ENCODE assay signal across 11 cellular contexts in the genomic region with DNA sequence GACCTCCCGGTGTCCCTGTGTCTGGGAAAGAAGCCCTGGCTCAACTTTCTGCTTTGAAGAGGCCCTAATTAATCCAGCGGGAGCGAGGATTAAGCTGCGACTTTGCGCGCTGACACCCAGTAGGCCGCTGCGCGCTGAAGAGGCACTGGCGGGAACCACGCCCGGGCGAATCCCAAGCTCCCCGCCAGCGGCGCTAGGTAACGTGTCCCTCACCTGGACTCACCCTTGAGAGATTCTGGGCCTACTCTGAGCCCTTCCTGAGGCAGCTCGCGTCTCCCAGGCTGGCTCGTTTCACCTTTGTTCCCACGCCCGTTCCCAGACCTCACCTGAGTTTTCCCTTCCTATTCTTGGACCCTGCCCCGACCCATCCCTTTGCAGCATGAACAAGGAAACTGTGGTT. TPM values are rescaled to one million over a fixed set of nuclear protein-coding genes. Genes with fewer than 3 reads are reported as not detected.
DNase-seq lines count a peak whose midpoint lies in the region; ATAC-seq, FAIRE-seq and TF ChIP-seq lines count a peak whose summit lies in the region.
"Had no signal": no experiment of that assay in that cellular context is flagged by ENCODE, and none has a peak within 500 bp of the region (broad histone marks: within the 10 kb centered on the region; RNA-seq: fewer than 3 reads in every experiment).

No MANE protein-coding gene starts in this region.

- TF ChIP-seq CTCF in pancreas (IDR thresholded peaks at IDR 0.05): no peak

- H3K4me3 Mint-ChIP-seq in T-helper 17 cell: peak overlapping the region; percentile 74

- H2AK5ac ChIP-seq in neuronal stem cell (ENCODE audit: low read depth, low read length): no peak overlapping the region

- H3K27me3 ChIP-seq in esophagus (ENCODE audit: control insufficient read depth in 1 of 2, insufficient read depth in 2 of 2, low read length in 2 of 2): no peaks in the 10 kb centered on the region
- peaks cover 0 to 31% (median 0%) of the 10 kb centered on the region in 4 donors for H3K27me3 ChIP-seq in pancreas
- H3K27me3 ChIP-seq in neuronal stem cell (ENCODE audit: control insufficient read depth in 3 of 3, insufficient read depth in 3 of 3, low read depth in 1 of 3, low read length in 3 of 3): no peaks in the 10 kb centered on the region

- ATAC-seq in T-helper 17 cell (no peak), pancreas (peak; percentile 35 to 69 (median 53)), GM21515 (IDR thresholded peaks at IDR 0.05; ENCODE audit: unreplicated experiment) (no peak)

- no peaks in the 10 kb centered on the region for H3K9me3 ChIP-seq in T-helper 17 cell (ENCODE audit: control insufficient read depth, low read length, poor library complexity, severe bottlenecking)
- H3K9me3 ChIP-seq in esophagus (ENCODE audit: control insufficient read depth in 2 of 2, insufficient read depth in 1 of 2, low read depth in 1 of 2, low read length in 1 of 2): peaks cover 10% of the 10 kb centered on the region in 2 donors
- no peaks in the 10 kb centered on the region for H3K9me3 ChIP-seq in pancreas
- H3K9me3 ChIP-seq in neuronal stem cell (replicated peaks in 1 of 2; ENCODE audit: control insufficient read depth in 2 of 2, insufficient read depth in 1 of 2, low read depth in 1 of 2, low read length in 2 of 2): no peaks in the 10 kb centered on the region

- H3K4me1 Mint-ChIP-seq in T-helper 17 cell: peaks cover 2% of the 10 kb centered on the region

- H4K8ac ChIP-seq in neuronal stem cell (ENCODE audit: low read depth, low read length): no peak overlapping the region

- no peak overlapping the region for H3K18ac ChIP-seq in neuronal stem cell (ENCODE audit: low read length)

- FAIRE-seq in pancreas (lab: Jason Lieb, UNC): no peak

- no peak overlapping the region for H3K27ac Mint-ChIP-seq in T-helper 17 cell

- H3K79me1 ChIP-seq in neuronal stem cell (ENCODE audit: low read depth, low read length): no peaks in the 10 kb centered on the region

- WGBS in esophagus, 2 donors: 18 to 43% methylated on average over 23 of the region's 23 CpGs
- WGBS in pancreas, 2 donors: 19 to 35% methylated on average over 23 of the region's 23 CpGs
- no CpG with 5 or more reads among the region's 23 CpGs for WGBS in neuronal stem cell (ENCODE audit: extremely low coverage in 2 of 2, insufficient read length in 2 of 2, insufficient replicate concordance in 1 of 2), 2 donors

- H3K4me2 ChIP-seq in neuronal stem cell (ENCODE audit: insufficient read depth, low read length, poor library complexity, severe bottlenecking): no peak overlapping the region

- no peak overlapping the region for H3K4ac ChIP-seq in neuronal stem cell (ENCODE audit: low read length)

- no peak overlapping the region for H3K14ac ChIP-seq in neuronal stem cell (ENCODE audit: low read length)

- H2BK120ac ChIP-seq in neuronal stem cell (ENCODE audit: low read depth, low read length): no peak overlapping the region

- H2BK15ac ChIP-seq in neuronal stem cell (ENCODE audit: low read length): no peak overlapping the region

- H2BK12ac ChIP-seq in neuronal stem cell (ENCODE audit: low read length): no peak overlapping the region

- DNase-seq in ELF-1 (ENCODE audit: low read depth, low spot score) (peak; percentile 75), T-helper 17 cell (no peak), pancreas (peak in 2 of 6 donors; percentile 59 to 60), neuronal stem cell (ENCODE audit: low spot score) (no peak), SIG-M5 (lab: John Stamatoyannopoulos, UW) (no peak), NCI-H82 treated with DMSO at 0.1 percent for 48 hours (lab: John Stamatoyannopoulos, UW; ENCODE audit: unreplicated experiment) (no peak)
- DNase-seq: DND-41, SW 1271 had no signal

- H3K27ac ChIP-seq in esophagus (ENCODE audit: low read depth in 2 of 2, low read length in 1 of 2) (no peak overlapping the region), pancreas (no peak overlapping the region), neuronal stem cell (replicated peaks; ENCODE audit: low read length) (no peak overlapping the region)

- H2AFZ ChIP-seq in neuronal stem cell (ENCODE audit: low read length): no peak overlapping the region

- H3K4me3 ChIP-seq in esophagus (ENCODE audit: low read depth in 1 of 2, low read length in 2 of 2): peak overlapping the region; percentile 11 to 26
- peak overlapping the region in 2 of 4 donors; percentile 15 to 34 for H3K4me3 ChIP-seq in pancreas
- no peak overlapping the region for H3K4me3 ChIP-seq in neuronal stem cell (ENCODE audit: low read length in 2 of 2)

- no peaks in the 10 kb centered on the region for H3K4me1 ChIP-seq in esophagus (ENCODE audit: control insufficient read depth in 2 of 2, insufficient read depth in 2 of 2, low read length in 1 of 2)
- H3K4me1 ChIP-seq in pancreas: no peaks in the 10 kb centered on the region
- H3K4me1 ChIP-seq in neuronal stem cell (ENCODE audit: control insufficient read depth in 2 of 2, insufficient read depth in 1 of 2, low read depth in 1 of 2, low read length in 2 of 2): no peaks in the 10 kb centered on the region

- no peak overlapping the region for H3K9ac ChIP-seq in neuronal stem cell (ENCODE audit: low read depth, low read length, poor library complexity)

- no peak overlapping the region for H3K23ac ChIP-seq in neuronal stem cell (ENCODE audit: low read depth, low read length, poor library complexity)

- peaks cover 14% of the 10 kb centered on the region for H3K27me3 Mint-ChIP-seq in T-helper 17 cell

- H4K91ac ChIP-seq in neuronal stem cell (ENCODE audit: low read depth, low read length, poor library complexity): no peak overlapping the region

- H3K36me3 ChIP-seq in esophagus (ENCODE audit: control insufficient read depth in 2 of 2, insufficient read depth in 2 of 2, low read length in 1 of 2) (no peaks in the 10 kb centered on the region), pancreas (no peaks in the 10 kb centered on the region), neuronal stem cell (replicated peaks in 1 of 2; ENCODE audit: control insufficient read depth in 2 of 2, insufficient read depth in 2 of 2, low read length in 2 of 2) (no peaks in the 10 kb centered on the region)

- intact Hi-C loops in pancreas (cut with DNase I): no loop called here

- H3K36me3 Mint-ChIP-seq in T-helper 17 cell (ENCODE audit: low read depth): peaks cover 3% of the 10 kb centered on the region

- H2BK5ac ChIP-seq in neuronal stem cell (ENCODE audit: low read length): no peak overlapping the region

RNA-seq across cellular contexts. Expression of a gene that starts 0.6 kb away (rescaled TPM):
- total RNA-seq in T-helper 17 cell (under 1 TPM; 0.50 to 0.73 TPM), pancreas (under 1 TPM in 4 of 6 donors, not detected in 2; 0.06 to 0.16 (median 0.09) TPM)
- polyA plus RNA-seq in esophagus (under 1 TPM; 0.01 to 0.04 TPM), pancreas (under 1 TPM in 1 of 2 donors, not detected in 1; 0.02 TPM)
- not detected for polyA plus RNA-seq in neuronal stem cell (2013, experiment 1 of 2)
- polyA plus RNA-seq in neuronal stem cell (2013, experiment 2 of 2): not detected
- total RNA-seq: aorta had no signal

Comparison
In these comparisons a context has a peak if more than half of its experiments do, and no peak if none do; other contexts are left out.
1. ATAC-seq: peak in pancreas (4 of 4); none in T-helper 17 cell (single experiment) and GM21515 (single experiment).
2. H3K4me3 ChIP-seq: peak in esophagus (2 of 2); none in neuronal stem cell (0 of 2).